Comparison of ENCODE assay signal across 18 cellular contexts in genomic region chr3:54827766-54828165, GRCh38.
"Had no signal": no experiment of that assay in that cellular context is flagged by ENCODE, and none has a peak within 500 bp of the region (broad histone marks: within the 10 kb centered on the region; RNA-seq: fewer than 3 reads in every experiment).

No MANE protein-coding gene starts in this region.

- H3K27me3 ChIP-seq: neural progenitor cell, ovary, right atrium auricular region, sigmoid colon, testis, tibial nerve had no signal

- H3K27ac Mint-ChIP-seq: dendritic cell treated with granulocyte-macrophage colony-stimulating factor and Interleukin-4, amounts not matched to agents 40 ng/mL and 50 ng/mL, for 4 days; effector memory CD8-positive, alpha-beta T cell; natural killer cell; neural progenitor cell; stimulated activated naive B cell treated with anti-CD40 and anti-IgM and Interleukin-4, amounts not matched to agents 10 μg/mL and 1 μg/mL and 100 μg/mL, for 72 hours; stimulated activated naive CD8-positive, alpha-beta T cell treated with anti-CD3 and anti-CD28 coated beads, Interleukin-15, amount 100 ng/mL, for 72 hours had no signal

- H3K4me1 ChIP-seq: neural progenitor cell, right atrium auricular region, testis, tibial nerve had no signal

- H3K4me3 ChIP-seq: neural progenitor cell, ovary, right atrium auricular region, sigmoid colon, skin epidermis, testis, tibial nerve had no signal

- H3K9me3 Mint-ChIP-seq: dendritic cell treated with granulocyte-macrophage colony-stimulating factor and Interleukin-4, amounts not matched to agents 40 ng/mL and 50 ng/mL, for 4 days; effector memory CD8-positive, alpha-beta T cell; stimulated activated naive CD8-positive, alpha-beta T cell treated with anti-CD3 and anti-CD28 coated beads, Interleukin-15, amount 100 ng/mL, for 72 hours had no signal

- H3K36me3 Mint-ChIP-seq: natural killer cell had no signal

- H3K9me3 ChIP-seq: testis had no signal

- H3K4me2 ChIP-seq: neural progenitor cell had no signal

- H3K9ac ChIP-seq: neural progenitor cell had no signal

- DNase-seq: effector memory CD8-positive, alpha-beta T cell; foreskin melanocyte; hippocampal formation; kidney glomerular epithelial cell; natural killer cell; ovary; sigmoid colon; stimulated activated CD4-positive, alpha-beta T cell treated with anti-CD3 and anti-CD28 coated beads, Interleukin-2, amount 100 ng/mL, for 24 hours; stimulated activated CD4-positive, alpha-beta T cell treated with anti-CD3 and anti-CD28 coated beads, Interleukin-4, amount 100 ng/mL, for 4 hours; stimulated activated naive B cell treated with anti-CD40 and anti-IgM and Interleukin-4, amounts not matched to agents 10 μg/mL and 1 μg/mL and 100 μg/mL, for 72 hours; stimulated activated naive CD8-positive, alpha-beta T cell treated with anti-CD3 and anti-CD28 coated beads, Interleukin-15, amount 100 ng/mL, for 72 hours; testis had no signal

- H3K27me3 Mint-ChIP-seq: effector memory CD8-positive, alpha-beta T cell; stimulated activated naive B cell treated with anti-CD40 and anti-IgM and Interleukin-4, amounts not matched to agents 10 μg/mL and 1 μg/mL and 100 μg/mL, for 72 hours; stimulated activated naive CD8-positive, alpha-beta T cell treated with anti-CD3 and anti-CD28 coated beads, Interleukin-15, amount 100 ng/mL, for 72 hours had no signal

- ATAC-seq: effector memory CD8-positive, alpha-beta T cell; natural killer cell; stimulated activated naive B cell treated with anti-CD40 and anti-IgM and Interleukin-4, amounts not matched to agents 10 μg/mL and 1 μg/mL and 100 μg/mL, for 72 hours; stimulated activated naive CD8-positive, alpha-beta T cell treated with anti-CD3 and anti-CD28 coated beads, Interleukin-15, amount 100 ng/mL, for 72 hours had no signal

- H3K4me1 Mint-ChIP-seq: natural killer cell; stimulated activated naive B cell treated with anti-CD40 and anti-IgM and Interleukin-4, amounts not matched to agents 10 μg/mL and 1 μg/mL and 100 μg/mL, for 72 hours; stimulated activated naive CD8-positive, alpha-beta T cell treated with anti-CD3 and anti-CD28 coated beads, Interleukin-15, amount 100 ng/mL, for 72 hours had no signal

- H3K27ac ChIP-seq: epithelial cell of prostate, neural progenitor cell, ovary, right atrium auricular region, sigmoid colon, testis, tibial nerve had no signal

- H3K36me3 ChIP-seq: neural progenitor cell, ovary, right atrium auricular region, sigmoid colon, tibial nerve had no signal

- H3K4me3 Mint-ChIP-seq: dendritic cell treated with granulocyte-macrophage colony-stimulating factor and Interleukin-4, amounts not matched to agents 40 ng/mL and 50 ng/mL, for 4 days; effector memory CD8-positive, alpha-beta T cell; natural killer cell; neural progenitor cell; stimulated activated naive B cell treated with anti-CD40 and anti-IgM and Interleukin-4, amounts not matched to agents 10 μg/mL and 1 μg/mL and 100 μg/mL, for 72 hours; stimulated activated naive CD8-positive, alpha-beta T cell treated with anti-CD3 and anti-CD28 coated beads, Interleukin-15, amount 100 ng/mL, for 72 hours had no signal
